Comparison of ENCODE assay signal across 1 cellular context in the genomic region with DNA sequence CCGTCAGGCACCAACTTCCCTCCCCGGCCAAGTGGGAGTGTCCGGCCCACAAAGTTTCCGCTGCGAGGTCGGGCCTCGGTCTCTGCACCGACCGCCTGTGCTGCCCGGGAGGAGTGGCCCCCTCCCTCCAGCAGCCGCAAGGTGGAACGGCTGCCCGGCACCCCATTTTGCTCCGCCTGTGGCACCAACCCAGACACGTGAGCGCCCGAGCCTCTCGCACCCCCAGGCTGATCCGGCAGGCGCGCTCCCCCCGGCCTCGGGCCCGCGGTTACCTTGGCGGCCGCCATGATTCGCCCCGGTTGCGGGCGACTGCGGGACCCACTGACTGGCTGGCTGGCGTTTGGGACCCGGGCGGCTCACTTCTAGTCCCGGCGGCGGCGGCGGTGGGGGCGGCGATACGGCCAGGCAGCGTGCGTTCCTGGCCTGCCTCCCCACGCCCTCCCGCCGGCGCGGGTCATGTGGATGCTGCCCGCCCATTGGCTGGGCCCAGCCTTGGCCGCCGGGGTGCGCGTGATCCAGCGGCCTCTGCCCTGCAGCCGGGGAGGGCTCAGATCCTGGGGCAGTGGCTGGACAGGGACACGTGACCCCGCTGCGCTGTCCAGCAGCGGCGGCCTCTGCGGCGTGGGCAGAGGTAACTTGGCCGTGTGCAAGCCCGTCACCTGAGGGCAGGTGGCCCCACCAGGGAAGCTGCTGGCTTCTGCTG.
TF ChIP-seq lines count a peak whose summit lies in the region.

A gene with protein sequence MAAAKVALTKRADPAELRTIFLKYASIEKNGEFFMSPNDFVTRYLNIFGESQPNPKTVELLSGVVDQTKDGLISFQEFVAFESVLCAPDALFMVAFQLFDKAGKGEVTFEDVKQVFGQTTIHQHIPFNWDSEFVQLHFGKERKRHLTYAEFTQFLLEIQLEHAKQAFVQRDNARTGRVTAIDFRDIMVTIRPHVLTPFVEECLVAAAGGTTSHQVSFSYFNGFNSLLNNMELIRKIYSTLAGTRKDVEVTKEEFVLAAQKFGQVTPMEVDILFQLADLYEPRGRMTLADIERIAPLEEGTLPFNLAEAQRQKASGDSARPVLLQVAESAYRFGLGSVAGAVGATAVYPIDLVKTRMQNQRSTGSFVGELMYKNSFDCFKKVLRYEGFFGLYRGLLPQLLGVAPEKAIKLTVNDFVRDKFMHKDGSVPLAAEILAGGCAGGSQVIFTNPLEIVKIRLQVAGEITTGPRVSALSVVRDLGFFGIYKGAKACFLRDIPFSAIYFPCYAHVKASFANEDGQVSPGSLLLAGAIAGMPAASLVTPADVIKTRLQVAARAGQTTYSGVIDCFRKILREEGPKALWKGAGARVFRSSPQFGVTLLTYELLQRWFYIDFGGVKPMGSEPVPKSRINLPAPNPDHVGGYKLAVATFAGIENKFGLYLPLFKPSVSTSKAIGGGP (minus strand): TSS at position 429 of the 703 bp plus-strand sequence. CDS start 142 bp downstream, at position 287.

TF ChIP-seq in HepG2, 621 proteins besides CTCF, POLR2A, EP300 and RAD21 (continued from another document and continues in another):
- TF ChIP-seq KDM3A (CRISPR knock-in tag; IDR thresholded peaks at IDR 0.05; ENCODE audit: low read depth) (peak; percentile 64; the same call in 1 of the 2 replicates), RBM22 (optimal IDR thresholded peaks at IDR 0.05; ENCODE audit: low read length) (peak; percentile 91), AHR (CRISPR knock-in tag; IDR thresholded peaks at IDR 0.05) (peak; percentile 92; the same call in 1 of the 2 replicates), RAD51 (IDR thresholded peaks at IDR 0.05; ENCODE audit: borderline replicate concordance) (peak; percentile 96), CCAR2 (optimal IDR thresholded peaks at IDR 0.05; ENCODE audit: low read depth, low read length) (no peak), ZNF780A (CRISPR knock-in tag; IDR thresholded peaks at IDR 0.05) (no peak; the same call in 1 of the 2 replicates), RORA (CRISPR knock-in tag; IDR thresholded peaks at IDR 0.05) (no peak), ZNF607 (CRISPR knock-in tag; IDR thresholded peaks at IDR 0.05; ENCODE audit: borderline replicate concordance) (peak; percentile 84), ZIK1 (CRISPR knock-in tag; IDR thresholded peaks at IDR 0.05; ENCODE audit: borderline replicate concordance, low read depth) (peak; percentile 71; the same call in 1 of the 2 replicates), ZNF747 (CRISPR knock-in tag; IDR thresholded peaks at IDR 0.05; ENCODE audit: borderline replicate concordance) (peak; percentile 82), ZNF713 (CRISPR knock-in tag; IDR thresholded peaks at IDR 0.05) (peak; percentile 84; the same call in 1 of the 2 replicates), KDM6A (CRISPR knock-in tag; IDR thresholded peaks at IDR 0.05; ENCODE audit: low read depth) (peak; percentile 48), ZEB1 (IDR thresholded peaks at IDR 0.05; ENCODE audit: insufficient replicate concordance, low read depth) (peak; percentile 97), ZNF644 (CRISPR knock-in tag; IDR thresholded peaks at IDR 0.05; ENCODE audit: low read depth) (peak; percentile 66; the same call in 1 of the 2 replicates), ZNF569 (CRISPR knock-in tag; IDR thresholded peaks at IDR 0.05; ENCODE audit: borderline replicate concordance) (peak; percentile 93; the same call in 1 of the 2 replicates), NR2F6 (IDR thresholded peaks at IDR 0.05) (peak; percentile 15; the same call in 1 of the 2 replicates), NR2F6 (CRISPR knock-in tag; IDR thresholded peaks at IDR 0.05) (peak; percentile 90)
- TF ChIP-seq, protein P1, sequence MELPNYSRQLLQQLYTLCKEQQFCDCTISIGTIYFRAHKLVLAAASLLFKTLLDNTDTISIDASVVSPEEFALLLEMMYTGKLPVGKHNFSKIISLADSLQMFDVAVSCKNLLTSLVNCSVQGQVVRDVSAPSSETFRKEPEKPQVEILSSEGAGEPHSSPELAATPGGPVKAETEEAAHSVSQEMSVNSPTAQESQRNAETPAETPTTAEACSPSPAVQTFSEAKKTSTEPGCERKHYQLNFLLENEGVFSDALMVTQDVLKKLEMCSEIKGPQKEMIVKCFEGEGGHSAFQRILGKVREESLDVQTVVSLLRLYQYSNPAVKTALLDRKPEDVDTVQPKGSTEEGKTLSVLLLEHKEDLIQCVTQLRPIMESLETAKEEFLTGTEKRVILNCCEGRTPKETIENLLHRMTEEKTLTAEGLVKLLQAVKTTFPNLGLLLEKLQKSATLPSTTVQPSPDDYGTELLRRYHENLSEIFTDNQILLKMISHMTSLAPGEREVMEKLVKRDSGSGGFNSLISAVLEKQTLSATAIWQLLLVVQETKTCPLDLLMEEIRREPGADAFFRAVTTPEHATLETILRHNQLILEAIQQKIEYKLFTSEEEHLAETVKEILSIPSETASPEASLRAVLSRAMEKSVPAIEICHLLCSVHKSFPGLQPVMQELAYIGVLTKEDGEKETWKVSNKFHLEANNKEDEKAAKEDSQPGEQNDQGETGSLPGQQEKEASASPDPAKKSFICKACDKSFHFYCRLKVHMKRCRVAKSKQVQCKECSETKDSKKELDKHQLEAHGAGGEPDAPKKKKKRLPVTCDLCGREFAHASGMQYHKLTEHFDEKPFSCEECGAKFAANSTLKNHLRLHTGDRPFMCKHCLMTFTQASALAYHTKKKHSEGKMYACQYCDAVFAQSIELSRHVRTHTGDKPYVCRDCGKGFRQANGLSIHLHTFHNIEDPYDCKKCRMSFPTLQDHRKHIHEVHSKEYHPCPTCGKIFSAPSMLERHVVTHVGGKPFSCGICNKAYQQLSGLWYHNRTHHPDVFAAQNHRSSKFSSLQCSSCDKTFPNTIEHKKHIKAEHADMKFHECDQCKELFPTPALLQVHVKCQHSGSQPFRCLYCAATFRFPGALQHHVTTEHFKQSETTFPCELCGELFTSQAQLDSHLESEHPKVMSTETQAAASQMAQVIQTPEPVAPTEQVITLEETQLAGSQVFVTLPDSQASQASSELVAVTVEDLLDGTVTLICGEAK (IDR thresholded peaks at IDR 0.05), result no peak
- TF ChIP-seq, protein P1 (CRISPR knock-in tag; IDR thresholded peaks at IDR 0.05), result peak; percentile 84
- TF ChIP-seq, protein P2, sequence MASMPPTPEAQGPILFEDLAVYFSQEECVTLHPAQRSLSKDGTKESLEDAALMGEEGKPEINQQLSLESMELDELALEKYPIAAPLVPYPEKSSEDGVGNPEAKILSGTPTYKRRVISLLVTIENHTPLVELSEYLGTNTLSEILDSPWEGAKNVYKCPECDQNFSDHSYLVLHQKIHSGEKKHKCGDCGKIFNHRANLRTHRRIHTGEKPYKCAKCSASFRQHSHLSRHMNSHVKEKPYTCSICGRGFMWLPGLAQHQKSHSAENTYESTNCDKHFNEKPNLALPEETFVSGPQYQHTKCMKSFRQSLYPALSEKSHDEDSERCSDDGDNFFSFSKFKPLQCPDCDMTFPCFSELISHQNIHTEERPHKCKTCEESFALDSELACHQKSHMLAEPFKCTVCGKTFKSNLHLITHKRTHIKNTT (CRISPR knock-in tag; IDR thresholded peaks at IDR 0.05), result no peak
- TF ChIP-seq, protein P3, sequence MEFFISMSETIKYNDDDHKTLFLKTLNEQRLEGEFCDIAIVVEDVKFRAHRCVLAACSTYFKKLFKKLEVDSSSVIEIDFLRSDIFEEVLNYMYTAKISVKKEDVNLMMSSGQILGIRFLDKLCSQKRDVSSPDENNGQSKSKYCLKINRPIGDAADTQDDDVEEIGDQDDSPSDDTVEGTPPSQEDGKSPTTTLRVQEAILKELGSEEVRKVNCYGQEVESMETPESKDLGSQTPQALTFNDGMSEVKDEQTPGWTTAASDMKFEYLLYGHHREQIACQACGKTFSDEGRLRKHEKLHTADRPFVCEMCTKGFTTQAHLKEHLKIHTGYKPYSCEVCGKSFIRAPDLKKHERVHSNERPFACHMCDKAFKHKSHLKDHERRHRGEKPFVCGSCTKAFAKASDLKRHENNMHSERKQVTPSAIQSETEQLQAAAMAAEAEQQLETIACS (CRISPR knock-in tag; IDR thresholded peaks at IDR 0.05), result peak; percentile 57
- TF ChIP-seq, protein P4, sequence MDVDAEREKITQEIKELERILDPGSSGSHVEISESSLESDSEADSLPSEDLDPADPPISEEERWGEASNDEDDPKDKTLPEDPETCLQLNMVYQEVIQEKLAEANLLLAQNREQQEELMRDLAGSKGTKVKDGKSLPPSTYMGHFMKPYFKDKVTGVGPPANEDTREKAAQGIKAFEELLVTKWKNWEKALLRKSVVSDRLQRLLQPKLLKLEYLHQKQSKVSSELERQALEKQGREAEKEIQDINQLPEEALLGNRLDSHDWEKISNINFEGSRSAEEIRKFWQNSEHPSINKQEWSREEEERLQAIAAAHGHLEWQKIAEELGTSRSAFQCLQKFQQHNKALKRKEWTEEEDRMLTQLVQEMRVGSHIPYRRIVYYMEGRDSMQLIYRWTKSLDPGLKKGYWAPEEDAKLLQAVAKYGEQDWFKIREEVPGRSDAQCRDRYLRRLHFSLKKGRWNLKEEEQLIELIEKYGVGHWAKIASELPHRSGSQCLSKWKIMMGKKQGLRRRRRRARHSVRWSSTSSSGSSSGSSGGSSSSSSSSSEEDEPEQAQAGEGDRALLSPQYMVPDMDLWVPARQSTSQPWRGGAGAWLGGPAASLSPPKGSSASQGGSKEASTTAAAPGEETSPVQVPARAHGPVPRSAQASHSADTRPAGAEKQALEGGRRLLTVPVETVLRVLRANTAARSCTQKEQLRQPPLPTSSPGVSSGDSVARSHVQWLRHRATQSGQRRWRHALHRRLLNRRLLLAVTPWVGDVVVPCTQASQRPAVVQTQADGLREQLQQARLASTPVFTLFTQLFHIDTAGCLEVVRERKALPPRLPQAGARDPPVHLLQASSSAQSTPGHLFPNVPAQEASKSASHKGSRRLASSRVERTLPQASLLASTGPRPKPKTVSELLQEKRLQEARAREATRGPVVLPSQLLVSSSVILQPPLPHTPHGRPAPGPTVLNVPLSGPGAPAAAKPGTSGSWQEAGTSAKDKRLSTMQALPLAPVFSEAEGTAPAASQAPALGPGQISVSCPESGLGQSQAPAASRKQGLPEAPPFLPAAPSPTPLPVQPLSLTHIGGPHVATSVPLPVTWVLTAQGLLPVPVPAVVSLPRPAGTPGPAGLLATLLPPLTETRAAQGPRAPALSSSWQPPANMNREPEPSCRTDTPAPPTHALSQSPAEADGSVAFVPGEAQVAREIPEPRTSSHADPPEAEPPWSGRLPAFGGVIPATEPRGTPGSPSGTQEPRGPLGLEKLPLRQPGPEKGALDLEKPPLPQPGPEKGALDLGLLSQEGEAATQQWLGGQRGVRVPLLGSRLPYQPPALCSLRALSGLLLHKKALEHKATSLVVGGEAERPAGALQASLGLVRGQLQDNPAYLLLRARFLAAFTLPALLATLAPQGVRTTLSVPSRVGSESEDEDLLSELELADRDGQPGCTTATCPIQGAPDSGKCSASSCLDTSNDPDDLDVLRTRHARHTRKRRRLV (CRISPR knock-in tag; IDR thresholded peaks at IDR 0.05), result no peak
- TF ChIP-seq, protein P5, sequence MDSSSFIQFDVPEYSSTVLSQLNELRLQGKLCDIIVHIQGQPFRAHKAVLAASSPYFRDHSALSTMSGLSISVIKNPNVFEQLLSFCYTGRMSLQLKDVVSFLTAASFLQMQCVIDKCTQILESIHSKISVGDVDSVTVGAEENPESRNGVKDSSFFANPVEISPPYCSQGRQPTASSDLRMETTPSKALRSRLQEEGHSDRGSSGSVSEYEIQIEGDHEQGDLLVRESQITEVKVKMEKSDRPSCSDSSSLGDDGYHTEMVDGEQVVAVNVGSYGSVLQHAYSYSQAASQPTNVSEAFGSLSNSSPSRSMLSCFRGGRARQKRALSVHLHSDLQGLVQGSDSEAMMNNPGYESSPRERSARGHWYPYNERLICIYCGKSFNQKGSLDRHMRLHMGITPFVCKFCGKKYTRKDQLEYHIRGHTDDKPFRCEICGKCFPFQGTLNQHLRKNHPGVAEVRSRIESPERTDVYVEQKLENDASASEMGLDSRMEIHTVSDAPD (CRISPR knock-in tag; IDR thresholded peaks at IDR 0.05), result peak; percentile 85
- TF ChIP-seq, protein P6, sequence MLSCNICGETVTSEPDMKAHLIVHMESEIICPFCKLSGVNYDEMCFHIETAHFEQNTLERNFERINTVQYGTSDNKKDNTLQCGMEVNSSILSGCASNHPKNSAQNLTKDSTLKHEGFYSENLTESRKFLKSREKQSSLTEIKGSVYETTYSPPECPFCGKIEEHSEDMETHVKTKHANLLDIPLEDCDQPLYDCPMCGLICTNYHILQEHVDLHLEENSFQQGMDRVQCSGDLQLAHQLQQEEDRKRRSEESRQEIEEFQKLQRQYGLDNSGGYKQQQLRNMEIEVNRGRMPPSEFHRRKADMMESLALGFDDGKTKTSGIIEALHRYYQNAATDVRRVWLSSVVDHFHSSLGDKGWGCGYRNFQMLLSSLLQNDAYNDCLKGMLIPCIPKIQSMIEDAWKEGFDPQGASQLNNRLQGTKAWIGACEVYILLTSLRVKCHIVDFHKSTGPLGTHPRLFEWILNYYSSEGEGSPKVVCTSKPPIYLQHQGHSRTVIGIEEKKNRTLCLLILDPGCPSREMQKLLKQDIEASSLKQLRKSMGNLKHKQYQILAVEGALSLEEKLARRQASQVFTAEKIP (CRISPR knock-in tag; IDR thresholded peaks at IDR 0.05; ENCODE audit: borderline replicate concordance), result no peak
- TF ChIP-seq, protein P7, sequence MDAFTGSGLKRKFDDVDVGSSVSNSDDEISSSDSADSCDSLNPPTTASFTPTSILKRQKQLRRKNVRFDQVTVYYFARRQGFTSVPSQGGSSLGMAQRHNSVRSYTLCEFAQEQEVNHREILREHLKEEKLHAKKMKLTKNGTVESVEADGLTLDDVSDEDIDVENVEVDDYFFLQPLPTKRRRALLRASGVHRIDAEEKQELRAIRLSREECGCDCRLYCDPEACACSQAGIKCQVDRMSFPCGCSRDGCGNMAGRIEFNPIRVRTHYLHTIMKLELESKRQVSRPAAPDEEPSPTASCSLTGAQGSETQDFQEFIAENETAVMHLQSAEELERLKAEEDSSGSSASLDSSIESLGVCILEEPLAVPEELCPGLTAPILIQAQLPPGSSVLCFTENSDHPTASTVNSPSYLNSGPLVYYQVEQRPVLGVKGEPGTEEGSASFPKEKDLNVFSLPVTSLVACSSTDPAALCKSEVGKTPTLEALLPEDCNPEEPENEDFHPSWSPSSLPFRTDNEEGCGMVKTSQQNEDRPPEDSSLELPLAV (CRISPR knock-in tag; conservative IDR thresholded peaks at IDR 0.05; ENCODE audit: low read depth), result peak; percentile 69; the same call in 1 of the 2 replicates
